ENCODE assay signal across 1 cellular context in the genomic region with DNA sequence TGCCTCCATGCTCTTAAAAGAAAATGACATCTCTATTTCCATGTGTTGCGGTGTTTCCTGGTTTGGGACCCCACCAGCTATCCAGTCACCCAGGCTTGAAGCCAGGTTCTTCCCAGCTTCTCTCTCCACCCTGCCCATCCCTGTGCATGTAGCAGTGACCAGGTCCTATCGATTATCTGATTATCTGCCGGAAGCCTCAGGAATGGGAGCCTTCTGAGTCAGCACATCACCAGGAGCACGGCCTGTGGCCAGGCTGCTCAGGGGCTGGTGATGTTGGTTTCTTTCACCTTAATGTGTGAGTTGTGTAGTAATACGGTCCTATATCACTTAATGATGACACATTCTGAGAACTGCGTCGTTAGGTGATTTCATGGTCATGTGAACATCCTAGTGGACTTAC.
TF ChIP-seq lines count a peak whose summit lies in the region.

No MANE protein-coding gene starts in this region.

TF ChIP-seq in SK-N-SH treated with all-trans-retinoic acid at 6 μM for 48 hours, 23 proteins besides CTCF, POLR2A, EP300 and RAD21 (continued from another document):
- TF ChIP-seq, protein P1, sequence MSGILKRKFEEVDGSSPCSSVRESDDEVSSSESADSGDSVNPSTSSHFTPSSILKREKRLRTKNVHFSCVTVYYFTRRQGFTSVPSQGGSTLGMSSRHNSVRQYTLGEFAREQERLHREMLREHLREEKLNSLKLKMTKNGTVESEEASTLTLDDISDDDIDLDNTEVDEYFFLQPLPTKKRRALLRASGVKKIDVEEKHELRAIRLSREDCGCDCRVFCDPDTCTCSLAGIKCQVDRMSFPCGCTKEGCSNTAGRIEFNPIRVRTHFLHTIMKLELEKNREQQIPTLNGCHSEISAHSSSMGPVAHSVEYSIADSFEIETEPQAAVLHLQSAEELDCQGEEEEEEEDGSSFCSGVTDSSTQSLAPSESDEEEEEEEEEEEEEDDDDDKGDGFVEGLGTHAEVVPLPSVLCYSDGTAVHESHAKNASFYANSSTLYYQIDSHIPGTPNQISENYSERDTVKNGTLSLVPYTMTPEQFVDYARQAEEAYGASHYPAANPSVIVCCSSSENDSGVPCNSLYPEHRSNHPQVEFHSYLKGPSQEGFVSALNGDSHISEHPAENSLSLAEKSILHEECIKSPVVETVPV (CRISPR knock-in tag; IDR thresholded peaks at IDR 0.05), result no peak
- TF ChIP-seq, protein P2, sequence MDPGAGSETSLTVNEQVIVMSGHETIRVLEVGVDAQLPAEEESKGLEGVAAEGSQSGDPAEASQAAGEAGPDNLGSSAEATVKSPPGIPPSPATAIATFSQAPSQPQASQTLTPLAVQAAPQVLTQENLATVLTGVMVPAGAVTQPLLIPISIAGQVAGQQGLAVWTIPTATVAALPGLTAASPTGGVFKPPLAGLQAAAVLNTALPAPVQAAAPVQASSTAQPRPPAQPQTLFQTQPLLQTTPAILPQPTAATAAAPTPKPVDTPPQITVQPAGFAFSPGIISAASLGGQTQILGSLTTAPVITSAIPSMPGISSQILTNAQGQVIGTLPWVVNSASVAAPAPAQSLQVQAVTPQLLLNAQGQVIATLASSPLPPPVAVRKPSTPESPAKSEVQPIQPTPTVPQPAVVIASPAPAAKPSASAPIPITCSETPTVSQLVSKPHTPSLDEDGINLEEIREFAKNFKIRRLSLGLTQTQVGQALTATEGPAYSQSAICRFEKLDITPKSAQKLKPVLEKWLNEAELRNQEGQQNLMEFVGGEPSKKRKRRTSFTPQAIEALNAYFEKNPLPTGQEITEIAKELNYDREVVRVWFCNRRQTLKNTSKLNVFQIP (CRISPR knock-in tag; IDR thresholded peaks at IDR 0.05; ENCODE audit: borderline replicate concordance, low read depth), result no peak
- TF ChIP-seq, protein P3, sequence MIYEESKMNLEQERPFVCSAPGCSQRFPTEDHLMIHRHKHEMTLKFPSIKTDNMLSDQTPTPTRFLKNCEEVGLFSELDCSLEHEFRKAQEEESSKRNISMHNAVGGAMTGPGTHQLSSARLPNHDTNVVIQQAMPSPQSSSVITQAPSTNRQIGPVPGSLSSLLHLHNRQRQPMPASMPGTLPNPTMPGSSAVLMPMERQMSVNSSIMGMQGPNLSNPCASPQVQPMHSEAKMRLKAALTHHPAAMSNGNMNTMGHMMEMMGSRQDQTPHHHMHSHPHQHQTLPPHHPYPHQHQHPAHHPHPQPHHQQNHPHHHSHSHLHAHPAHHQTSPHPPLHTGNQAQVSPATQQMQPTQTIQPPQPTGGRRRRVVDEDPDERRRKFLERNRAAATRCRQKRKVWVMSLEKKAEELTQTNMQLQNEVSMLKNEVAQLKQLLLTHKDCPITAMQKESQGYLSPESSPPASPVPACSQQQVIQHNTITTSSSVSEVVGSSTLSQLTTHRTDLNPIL (CRISPR knock-in tag; IDR thresholded peaks at IDR 0.05; ENCODE audit: low read depth), result no peak
- TF ChIP-seq ESRRG (CRISPR knock-in tag; IDR thresholded peaks at IDR 0.05) (no peak), RARB (CRISPR knock-in tag; IDR thresholded peaks at IDR 0.05) (no peak), TCF4 (CRISPR knock-in tag; IDR thresholded peaks at IDR 0.05; ENCODE audit: borderline replicate concordance) (no peak), CSDC2 (CRISPR knock-in tag; IDR thresholded peaks at IDR 0.05) (no peak), ZNF70 (CRISPR knock-in tag; IDR thresholded peaks at IDR 0.05) (no peak)
- TF ChIP-seq, protein P4, sequence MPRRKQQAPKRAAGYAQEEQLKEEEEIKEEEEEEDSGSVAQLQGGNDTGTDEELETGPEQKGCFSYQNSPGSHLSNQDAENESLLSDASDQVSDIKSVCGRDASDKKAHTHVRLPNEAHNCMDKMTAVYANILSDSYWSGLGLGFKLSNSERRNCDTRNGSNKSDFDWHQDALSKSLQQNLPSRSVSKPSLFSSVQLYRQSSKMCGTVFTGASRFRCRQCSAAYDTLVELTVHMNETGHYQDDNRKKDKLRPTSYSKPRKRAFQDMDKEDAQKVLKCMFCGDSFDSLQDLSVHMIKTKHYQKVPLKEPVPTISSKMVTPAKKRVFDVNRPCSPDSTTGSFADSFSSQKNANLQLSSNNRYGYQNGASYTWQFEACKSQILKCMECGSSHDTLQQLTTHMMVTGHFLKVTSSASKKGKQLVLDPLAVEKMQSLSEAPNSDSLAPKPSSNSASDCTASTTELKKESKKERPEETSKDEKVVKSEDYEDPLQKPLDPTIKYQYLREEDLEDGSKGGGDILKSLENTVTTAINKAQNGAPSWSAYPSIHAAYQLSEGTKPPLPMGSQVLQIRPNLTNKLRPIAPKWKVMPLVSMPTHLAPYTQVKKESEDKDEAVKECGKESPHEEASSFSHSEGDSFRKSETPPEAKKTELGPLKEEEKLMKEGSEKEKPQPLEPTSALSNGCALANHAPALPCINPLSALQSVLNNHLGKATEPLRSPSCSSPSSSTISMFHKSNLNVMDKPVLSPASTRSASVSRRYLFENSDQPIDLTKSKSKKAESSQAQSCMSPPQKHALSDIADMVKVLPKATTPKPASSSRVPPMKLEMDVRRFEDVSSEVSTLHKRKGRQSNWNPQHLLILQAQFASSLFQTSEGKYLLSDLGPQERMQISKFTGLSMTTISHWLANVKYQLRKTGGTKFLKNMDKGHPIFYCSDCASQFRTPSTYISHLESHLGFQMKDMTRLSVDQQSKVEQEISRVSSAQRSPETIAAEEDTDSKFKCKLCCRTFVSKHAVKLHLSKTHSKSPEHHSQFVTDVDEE (CRISPR knock-in tag; IDR thresholded peaks at IDR 0.05), result no peak
